1 cellular context compared by ENCODE assay signal in the genomic region with DNA sequence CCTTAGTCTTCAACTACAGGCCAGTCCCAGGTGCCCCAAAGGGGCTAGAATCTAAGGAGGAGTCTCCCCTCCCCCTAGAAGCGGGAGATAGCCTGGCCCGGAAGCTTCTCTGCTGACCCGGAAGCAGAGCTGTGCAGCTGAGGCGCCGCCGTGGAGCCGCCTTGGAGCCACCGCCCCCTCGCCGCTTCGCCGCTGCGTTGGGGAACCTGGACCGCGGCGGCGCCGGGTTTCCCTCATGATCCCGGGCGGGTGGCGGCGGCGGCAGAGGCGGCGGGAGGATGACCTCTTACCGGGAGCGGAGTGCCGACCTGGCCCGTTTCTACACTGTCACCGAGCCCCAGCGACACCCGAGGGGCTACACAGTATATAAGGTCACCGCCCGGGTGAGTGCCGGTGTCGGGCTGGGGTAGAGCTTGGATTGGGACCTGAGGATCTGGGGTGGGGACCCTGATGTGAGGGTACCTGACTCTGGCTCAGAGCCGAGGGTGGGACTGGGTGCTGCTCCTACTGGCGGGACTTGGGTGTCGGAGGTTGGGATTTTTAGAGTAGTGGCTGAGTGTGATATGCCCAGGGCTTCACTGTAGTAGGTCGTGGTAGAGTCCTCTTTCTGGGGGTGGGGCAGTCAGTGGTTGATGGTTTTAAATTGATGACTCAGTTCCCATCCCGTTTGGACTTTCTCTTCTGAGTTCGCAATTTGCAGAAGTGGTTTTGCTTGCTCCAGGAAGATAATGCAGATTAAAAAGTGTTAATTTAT.
TF ChIP-seq lines count a peak whose summit lies in the region.

A gene with protein sequence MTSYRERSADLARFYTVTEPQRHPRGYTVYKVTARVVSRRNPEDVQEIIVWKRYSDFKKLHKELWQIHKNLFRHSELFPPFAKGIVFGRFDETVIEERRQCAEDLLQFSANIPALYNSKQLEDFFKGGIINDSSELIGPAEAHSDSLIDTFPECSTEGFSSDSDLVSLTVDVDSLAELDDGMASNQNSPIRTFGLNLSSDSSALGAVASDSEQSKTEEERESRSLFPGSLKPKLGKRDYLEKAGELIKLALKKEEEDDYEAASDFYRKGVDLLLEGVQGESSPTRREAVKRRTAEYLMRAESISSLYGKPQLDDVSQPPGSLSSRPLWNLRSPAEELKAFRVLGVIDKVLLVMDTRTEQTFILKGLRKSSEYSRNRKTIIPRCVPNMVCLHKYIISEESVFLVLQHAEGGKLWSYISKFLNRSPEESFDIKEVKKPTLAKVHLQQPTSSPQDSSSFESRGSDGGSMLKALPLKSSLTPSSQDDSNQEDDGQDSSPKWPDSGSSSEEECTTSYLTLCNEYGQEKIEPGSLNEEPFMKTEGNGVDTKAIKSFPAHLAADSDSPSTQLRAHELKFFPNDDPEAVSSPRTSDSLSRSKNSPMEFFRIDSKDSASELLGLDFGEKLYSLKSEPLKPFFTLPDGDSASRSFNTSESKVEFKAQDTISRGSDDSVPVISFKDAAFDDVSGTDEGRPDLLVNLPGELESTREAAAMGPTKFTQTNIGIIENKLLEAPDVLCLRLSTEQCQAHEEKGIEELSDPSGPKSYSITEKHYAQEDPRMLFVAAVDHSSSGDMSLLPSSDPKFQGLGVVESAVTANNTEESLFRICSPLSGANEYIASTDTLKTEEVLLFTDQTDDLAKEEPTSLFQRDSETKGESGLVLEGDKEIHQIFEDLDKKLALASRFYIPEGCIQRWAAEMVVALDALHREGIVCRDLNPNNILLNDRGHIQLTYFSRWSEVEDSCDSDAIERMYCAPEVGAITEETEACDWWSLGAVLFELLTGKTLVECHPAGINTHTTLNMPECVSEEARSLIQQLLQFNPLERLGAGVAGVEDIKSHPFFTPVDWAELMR (plus strand): TSS at position 115 of the 754 bp plus-strand sequence. CDS start 164 bp downstream, at position 279.

TF ChIP-seq in HepG2, 621 proteins besides CTCF, POLR2A, EP300 and RAD21 (continued from another document and continues in another):
- TF ChIP-seq, protein P1, sequence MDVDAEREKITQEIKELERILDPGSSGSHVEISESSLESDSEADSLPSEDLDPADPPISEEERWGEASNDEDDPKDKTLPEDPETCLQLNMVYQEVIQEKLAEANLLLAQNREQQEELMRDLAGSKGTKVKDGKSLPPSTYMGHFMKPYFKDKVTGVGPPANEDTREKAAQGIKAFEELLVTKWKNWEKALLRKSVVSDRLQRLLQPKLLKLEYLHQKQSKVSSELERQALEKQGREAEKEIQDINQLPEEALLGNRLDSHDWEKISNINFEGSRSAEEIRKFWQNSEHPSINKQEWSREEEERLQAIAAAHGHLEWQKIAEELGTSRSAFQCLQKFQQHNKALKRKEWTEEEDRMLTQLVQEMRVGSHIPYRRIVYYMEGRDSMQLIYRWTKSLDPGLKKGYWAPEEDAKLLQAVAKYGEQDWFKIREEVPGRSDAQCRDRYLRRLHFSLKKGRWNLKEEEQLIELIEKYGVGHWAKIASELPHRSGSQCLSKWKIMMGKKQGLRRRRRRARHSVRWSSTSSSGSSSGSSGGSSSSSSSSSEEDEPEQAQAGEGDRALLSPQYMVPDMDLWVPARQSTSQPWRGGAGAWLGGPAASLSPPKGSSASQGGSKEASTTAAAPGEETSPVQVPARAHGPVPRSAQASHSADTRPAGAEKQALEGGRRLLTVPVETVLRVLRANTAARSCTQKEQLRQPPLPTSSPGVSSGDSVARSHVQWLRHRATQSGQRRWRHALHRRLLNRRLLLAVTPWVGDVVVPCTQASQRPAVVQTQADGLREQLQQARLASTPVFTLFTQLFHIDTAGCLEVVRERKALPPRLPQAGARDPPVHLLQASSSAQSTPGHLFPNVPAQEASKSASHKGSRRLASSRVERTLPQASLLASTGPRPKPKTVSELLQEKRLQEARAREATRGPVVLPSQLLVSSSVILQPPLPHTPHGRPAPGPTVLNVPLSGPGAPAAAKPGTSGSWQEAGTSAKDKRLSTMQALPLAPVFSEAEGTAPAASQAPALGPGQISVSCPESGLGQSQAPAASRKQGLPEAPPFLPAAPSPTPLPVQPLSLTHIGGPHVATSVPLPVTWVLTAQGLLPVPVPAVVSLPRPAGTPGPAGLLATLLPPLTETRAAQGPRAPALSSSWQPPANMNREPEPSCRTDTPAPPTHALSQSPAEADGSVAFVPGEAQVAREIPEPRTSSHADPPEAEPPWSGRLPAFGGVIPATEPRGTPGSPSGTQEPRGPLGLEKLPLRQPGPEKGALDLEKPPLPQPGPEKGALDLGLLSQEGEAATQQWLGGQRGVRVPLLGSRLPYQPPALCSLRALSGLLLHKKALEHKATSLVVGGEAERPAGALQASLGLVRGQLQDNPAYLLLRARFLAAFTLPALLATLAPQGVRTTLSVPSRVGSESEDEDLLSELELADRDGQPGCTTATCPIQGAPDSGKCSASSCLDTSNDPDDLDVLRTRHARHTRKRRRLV (CRISPR knock-in tag; IDR thresholded peaks at IDR 0.05) = no peak
- TF ChIP-seq KDM6A (CRISPR knock-in tag; IDR thresholded peaks at IDR 0.05; ENCODE audit: low read depth) (no peak), TAF1 (CRISPR knock-in tag; IDR thresholded peaks at IDR 0.05) (peak; percentile 72; the same call in 1 of the 2 replicates), BHLHE40 (IDR thresholded peaks at IDR 0.05; ENCODE audit: low read length) (no peak), GTF3A (CRISPR knock-in tag; conservative IDR thresholded peaks at IDR 0.05) (no peak), CCDC6 (CRISPR knock-in tag; IDR thresholded peaks at IDR 0.05) (no peak), PAWR (CRISPR knock-in tag; IDR thresholded peaks at IDR 0.05; ENCODE audit: borderline replicate concordance) (no peak), HIVEP1 (CRISPR knock-in tag; IDR thresholded peaks at IDR 0.05) (0 out of 2 replicates have a peak, but pooled peaks have one; percentile 29), ZNF136 (CRISPR knock-in tag; IDR thresholded peaks at IDR 0.05; ENCODE audit: low read depth) (0 out of 2 replicates have a peak, but pooled peaks have one; percentile 68), ZNF567 (CRISPR knock-in tag; IDR thresholded peaks at IDR 0.05; ENCODE audit: borderline replicate concordance) (no peak), ZNF564 (CRISPR knock-in tag; IDR thresholded peaks at IDR 0.05) (no peak), MBD4 (IDR thresholded peaks at IDR 0.05; ENCODE audit: borderline replicate concordance, low read length) (no peak), TEAD3 (CRISPR knock-in tag; optimal IDR thresholded peaks at IDR 0.05; ENCODE audit: borderline replicate concordance) (no peak), TP53 (CRISPR knock-in tag; conservative IDR thresholded peaks at IDR 0.05) (no peak), NCOR1 (IDR thresholded peaks at IDR 0.05; ENCODE audit: borderline replicate concordance, low read length) (no peak), MAZ (IDR thresholded peaks at IDR 0.05; ENCODE audit: borderline replicate concordance, low read depth, low read length) (peak; percentile 11; the same call in 1 of the 2 replicates), MAZ (CRISPR knock-in tag; IDR thresholded peaks at IDR 0.05; ENCODE audit: low read depth) (peak; percentile 39; the same call in 1 of the 2 replicates), ZFYVE20 (CRISPR knock-in tag; IDR thresholded peaks at IDR 0.05; ENCODE audit: borderline replicate concordance, low read depth) (no peak), ZNF354B (CRISPR knock-in tag; IDR thresholded peaks at IDR 0.05) (no peak)
- TF ChIP-seq, protein P2, sequence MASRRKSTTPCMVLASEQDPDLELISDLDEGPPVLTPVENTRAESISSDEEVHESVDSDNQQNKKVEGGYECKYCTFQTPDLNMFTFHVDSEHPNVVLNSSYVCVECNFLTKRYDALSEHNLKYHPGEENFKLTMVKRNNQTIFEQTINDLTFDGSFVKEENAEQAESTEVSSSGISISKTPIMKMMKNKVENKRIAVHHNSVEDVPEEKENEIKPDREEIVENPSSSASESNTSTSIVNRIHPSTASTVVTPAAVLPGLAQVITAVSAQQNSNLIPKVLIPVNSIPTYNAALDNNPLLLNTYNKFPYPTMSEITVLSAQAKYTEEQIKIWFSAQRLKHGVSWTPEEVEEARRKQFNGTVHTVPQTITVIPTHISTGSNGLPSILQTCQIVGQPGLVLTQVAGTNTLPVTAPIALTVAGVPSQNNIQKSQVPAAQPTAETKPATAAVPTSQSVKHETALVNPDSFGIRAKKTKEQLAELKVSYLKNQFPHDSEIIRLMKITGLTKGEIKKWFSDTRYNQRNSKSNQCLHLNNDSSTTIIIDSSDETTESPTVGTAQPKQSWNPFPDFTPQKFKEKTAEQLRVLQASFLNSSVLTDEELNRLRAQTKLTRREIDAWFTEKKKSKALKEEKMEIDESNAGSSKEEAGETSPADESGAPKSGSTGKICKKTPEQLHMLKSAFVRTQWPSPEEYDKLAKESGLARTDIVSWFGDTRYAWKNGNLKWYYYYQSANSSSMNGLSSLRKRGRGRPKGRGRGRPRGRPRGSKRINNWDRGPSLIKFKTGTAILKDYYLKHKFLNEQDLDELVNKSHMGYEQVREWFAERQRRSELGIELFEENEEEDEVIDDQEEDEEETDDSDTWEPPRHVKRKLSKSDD (CRISPR knock-in tag; IDR thresholded peaks at IDR 0.05; ENCODE audit: low read depth) = no peak; the same call in 1 of the 2 replicates
- TF ChIP-seq, protein P3, sequence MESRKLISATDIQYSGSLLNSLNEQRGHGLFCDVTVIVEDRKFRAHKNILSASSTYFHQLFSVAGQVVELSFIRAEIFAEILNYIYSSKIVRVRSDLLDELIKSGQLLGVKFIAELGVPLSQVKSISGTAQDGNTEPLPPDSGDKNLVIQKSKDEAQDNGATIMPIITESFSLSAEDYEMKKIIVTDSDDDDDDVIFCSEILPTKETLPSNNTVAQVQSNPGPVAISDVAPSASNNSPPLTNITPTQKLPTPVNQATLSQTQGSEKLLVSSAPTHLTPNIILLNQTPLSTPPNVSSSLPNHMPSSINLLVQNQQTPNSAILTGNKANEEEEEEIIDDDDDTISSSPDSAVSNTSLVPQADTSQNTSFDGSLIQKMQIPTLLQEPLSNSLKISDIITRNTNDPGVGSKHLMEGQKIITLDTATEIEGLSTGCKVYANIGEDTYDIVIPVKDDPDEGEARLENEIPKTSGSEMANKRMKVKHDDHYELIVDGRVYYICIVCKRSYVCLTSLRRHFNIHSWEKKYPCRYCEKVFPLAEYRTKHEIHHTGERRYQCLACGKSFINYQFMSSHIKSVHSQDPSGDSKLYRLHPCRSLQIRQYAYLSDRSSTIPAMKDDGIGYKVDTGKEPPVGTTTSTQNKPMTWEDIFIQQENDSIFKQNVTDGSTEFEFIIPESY (CRISPR knock-in tag; IDR thresholded peaks at IDR 0.05) = no peak
- TF ChIP-seq, protein P4, sequence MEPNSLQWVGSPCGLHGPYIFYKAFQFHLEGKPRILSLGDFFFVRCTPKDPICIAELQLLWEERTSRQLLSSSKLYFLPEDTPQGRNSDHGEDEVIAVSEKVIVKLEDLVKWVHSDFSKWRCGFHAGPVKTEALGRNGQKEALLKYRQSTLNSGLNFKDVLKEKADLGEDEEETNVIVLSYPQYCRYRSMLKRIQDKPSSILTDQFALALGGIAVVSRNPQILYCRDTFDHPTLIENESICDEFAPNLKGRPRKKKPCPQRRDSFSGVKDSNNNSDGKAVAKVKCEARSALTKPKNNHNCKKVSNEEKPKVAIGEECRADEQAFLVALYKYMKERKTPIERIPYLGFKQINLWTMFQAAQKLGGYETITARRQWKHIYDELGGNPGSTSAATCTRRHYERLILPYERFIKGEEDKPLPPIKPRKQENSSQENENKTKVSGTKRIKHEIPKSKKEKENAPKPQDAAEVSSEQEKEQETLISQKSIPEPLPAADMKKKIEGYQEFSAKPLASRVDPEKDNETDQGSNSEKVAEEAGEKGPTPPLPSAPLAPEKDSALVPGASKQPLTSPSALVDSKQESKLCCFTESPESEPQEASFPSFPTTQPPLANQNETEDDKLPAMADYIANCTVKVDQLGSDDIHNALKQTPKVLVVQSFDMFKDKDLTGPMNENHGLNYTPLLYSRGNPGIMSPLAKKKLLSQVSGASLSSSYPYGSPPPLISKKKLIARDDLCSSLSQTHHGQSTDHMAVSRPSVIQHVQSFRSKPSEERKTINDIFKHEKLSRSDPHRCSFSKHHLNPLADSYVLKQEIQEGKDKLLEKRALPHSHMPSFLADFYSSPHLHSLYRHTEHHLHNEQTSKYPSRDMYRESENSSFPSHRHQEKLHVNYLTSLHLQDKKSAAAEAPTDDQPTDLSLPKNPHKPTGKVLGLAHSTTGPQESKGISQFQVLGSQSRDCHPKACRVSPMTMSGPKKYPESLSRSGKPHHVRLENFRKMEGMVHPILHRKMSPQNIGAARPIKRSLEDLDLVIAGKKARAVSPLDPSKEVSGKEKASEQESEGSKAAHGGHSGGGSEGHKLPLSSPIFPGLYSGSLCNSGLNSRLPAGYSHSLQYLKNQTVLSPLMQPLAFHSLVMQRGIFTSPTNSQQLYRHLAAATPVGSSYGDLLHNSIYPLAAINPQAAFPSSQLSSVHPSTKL (CRISPR knock-in tag; IDR thresholded peaks at IDR 0.05) = peak; percentile 66
- TF ChIP-seq, protein P5, sequence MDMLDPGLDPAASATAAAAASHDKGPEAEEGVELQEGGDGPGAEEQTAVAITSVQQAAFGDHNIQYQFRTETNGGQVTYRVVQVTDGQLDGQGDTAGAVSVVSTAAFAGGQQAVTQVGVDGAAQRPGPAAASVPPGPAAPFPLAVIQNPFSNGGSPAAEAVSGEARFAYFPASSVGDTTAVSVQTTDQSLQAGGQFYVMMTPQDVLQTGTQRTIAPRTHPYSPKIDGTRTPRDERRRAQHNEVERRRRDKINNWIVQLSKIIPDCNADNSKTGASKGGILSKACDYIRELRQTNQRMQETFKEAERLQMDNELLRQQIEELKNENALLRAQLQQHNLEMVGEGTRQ (IDR thresholded peaks at IDR 0.05; ENCODE audit: low read depth, low read length) = no peak
- TF ChIP-seq, protein P5 (CRISPR knock-in tag; IDR thresholded peaks at IDR 0.05; ENCODE audit: borderline replicate concordance) = no peak
- TF ChIP-seq, protein P6, sequence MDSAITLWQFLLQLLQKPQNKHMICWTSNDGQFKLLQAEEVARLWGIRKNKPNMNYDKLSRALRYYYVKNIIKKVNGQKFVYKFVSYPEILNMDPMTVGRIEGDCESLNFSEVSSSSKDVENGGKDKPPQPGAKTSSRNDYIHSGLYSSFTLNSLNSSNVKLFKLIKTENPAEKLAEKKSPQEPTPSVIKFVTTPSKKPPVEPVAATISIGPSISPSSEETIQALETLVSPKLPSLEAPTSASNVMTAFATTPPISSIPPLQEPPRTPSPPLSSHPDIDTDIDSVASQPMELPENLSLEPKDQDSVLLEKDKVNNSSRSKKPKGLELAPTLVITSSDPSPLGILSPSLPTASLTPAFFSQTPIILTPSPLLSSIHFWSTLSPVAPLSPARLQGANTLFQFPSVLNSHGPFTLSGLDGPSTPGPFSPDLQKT (CRISPR knock-in tag; IDR thresholded peaks at IDR 0.05; ENCODE audit: borderline replicate concordance) = 0 out of 2 replicates have a peak, but pooled peaks have one; percentile 32
- TF ChIP-seq, protein P7, sequence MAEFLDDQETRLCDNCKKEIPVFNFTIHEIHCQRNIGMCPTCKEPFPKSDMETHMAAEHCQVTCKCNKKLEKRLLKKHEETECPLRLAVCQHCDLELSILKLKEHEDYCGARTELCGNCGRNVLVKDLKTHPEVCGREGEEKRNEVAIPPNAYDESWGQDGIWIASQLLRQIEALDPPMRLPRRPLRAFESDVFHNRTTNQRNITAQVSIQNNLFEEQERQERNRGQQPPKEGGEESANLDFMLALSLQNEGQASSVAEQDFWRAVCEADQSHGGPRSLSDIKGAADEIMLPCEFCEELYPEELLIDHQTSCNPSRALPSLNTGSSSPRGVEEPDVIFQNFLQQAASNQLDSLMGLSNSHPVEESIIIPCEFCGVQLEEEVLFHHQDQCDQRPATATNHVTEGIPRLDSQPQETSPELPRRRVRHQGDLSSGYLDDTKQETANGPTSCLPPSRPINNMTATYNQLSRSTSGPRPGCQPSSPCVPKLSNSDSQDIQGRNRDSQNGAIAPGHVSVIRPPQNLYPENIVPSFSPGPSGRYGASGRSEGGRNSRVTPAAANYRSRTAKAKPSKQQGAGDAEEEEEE (CRISPR knock-in tag; IDR thresholded peaks at IDR 0.05; ENCODE audit: borderline replicate concordance) = no peak
